8 cellular contexts compared by ENCODE assay signal in the genomic region with DNA sequence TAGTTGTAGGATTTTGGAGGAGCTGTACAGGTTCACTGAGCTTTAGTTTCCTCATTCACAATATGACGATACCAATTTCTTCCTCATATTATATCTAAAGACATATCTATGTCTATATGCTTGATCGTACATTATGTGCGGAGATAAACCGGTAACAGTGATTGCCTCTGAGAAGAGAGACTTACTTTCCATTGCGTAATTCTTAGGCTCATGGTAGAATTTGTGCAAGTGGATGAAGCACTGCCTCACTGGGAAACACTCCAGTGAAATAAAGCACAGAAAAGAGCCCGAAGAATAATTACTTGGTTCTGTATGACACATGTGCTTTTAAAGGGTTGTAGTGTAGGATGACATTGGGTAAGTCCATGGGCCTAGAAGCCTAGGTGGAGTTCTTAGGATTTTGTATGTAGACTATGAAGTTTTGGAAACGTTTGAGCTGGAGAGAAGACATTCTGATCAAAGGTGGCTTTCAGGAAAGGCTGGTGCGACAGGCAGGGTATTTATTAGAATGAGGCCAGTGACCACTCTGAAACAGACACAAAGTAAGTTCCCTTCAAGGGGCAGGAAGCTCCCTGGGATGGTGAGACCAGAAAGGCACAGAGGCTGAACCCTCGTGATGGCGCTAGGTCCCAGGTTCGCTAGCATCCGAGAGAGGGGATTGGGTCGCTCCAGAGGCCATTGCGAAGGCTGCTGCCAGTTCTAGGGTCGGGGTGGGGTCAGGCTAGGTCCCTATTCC. TPM values are rescaled to one million over a fixed set of nuclear protein-coding genes. Genes with fewer than 3 reads are reported as not detected.
DNase-seq lines count a peak whose midpoint lies in the region; ATAC-seq, FAIRE-seq and TF ChIP-seq lines count a peak whose summit lies in the region.

No MANE protein-coding gene starts in this region.

- CTCF ChIA-PET in BJ (lab: Yijun Ruan, JAX), result interaction anchor here (1.0 to 1.8 kb wide), 3 partner anchors 10 to 236 kb away, joined by 3 to 6 read pairs (median 4); no protein-coding TSS in a partner anchor

- peak overlapping the region; percentile 98 for H3K4me3 Mint-ChIP-seq in activated naive CD8-positive, alpha-beta T cell
- H3K4me3 Mint-ChIP-seq in stimulated activated memory B cell treated with anti-CD40 and anti-IgM and Interleukin-4, amounts not matched to agents 10 μg/mL and 1 μg/mL and 100 μg/mL, for 72 hours, result peak overlapping the region; percentile 87

- H3K4me3 ChIP-seq in BJ (ENCODE audit: low read depth, low read length) (peak overlapping the region; percentile 85), iPS-18c (ENCODE audit: insufficient read depth, low read depth, low read length) (peak overlapping the region; percentile 46; the same call in 1 of the 2 replicates)

- peak; percentile 3; the same call in 1 of the 2 replicates for TF ChIP-seq CTCF in BJ (IDR thresholded peaks at IDR 0.05; ENCODE audit: insufficient read depth, low read depth, low read length)
- TF ChIP-seq CTCF in D721Med (IDR thresholded peaks at IDR 0.05; ENCODE audit: insufficient read depth, missing control alignments), result no peak

- H3K9me3 Mint-ChIP-seq in activated naive CD8-positive, alpha-beta T cell (ENCODE audit: low read depth), result no peaks in the 10 kb centered on the region
- no peaks in the 10 kb centered on the region for H3K9me3 Mint-ChIP-seq in stimulated activated memory B cell treated with anti-CD40 and anti-IgM and Interleukin-4, amounts not matched to agents 10 μg/mL and 1 μg/mL and 100 μg/mL, for 72 hours

- no peaks in the 10 kb centered on the region for H3K27me3 Mint-ChIP-seq in activated naive CD8-positive, alpha-beta T cell
- no peaks in the 10 kb centered on the region for H3K27me3 Mint-ChIP-seq in stimulated activated memory B cell treated with anti-CD40 and anti-IgM and Interleukin-4, amounts not matched to agents 10 μg/mL and 1 μg/mL and 100 μg/mL, for 72 hours

- no peaks in the 10 kb centered on the region for H3K9me3 ChIP-seq in iPS-18c (ENCODE audit: control insufficient read depth, insufficient read depth, low read length)

- peak overlapping the region; percentile 94 for H3K27ac Mint-ChIP-seq in activated naive CD8-positive, alpha-beta T cell
- peak overlapping the region; percentile 92 for H3K27ac Mint-ChIP-seq in stimulated activated memory B cell treated with anti-CD40 and anti-IgM and Interleukin-4, amounts not matched to agents 10 μg/mL and 1 μg/mL and 100 μg/mL, for 72 hours

- peak; percentile 33 for ATAC-seq in HG03196 (IDR thresholded peaks at IDR 0.05; ENCODE audit: unreplicated experiment)
- peak; percentile 69 for ATAC-seq in stimulated activated memory B cell treated with anti-CD40 and anti-IgM and Interleukin-4, amounts not matched to agents 10 μg/mL and 1 μg/mL and 100 μg/mL, for 72 hours

- POLR2A ChIA-PET in BJ (lab: Charles Lee), result interaction anchor here (0.6 kb wide), 1 partner anchor 37 kb away, joined by 11 read pairs; no protein-coding TSS in a partner anchor

- no peak for FAIRE-seq in D721Med (lab: Jason Lieb, UNC)

- DNase-seq in BJ (ENCODE audit: low read depth) (no peak), GM19240 (ENCODE audit: insufficient read length, low spot score) (peak; percentile 4), medulla oblongata (ENCODE audit: extremely low spot score) (no peak), D721Med (ENCODE audit: insufficient read length, low spot score) (no peak)

- peaks cover 29% of the 10 kb centered on the region for H3K4me1 Mint-ChIP-seq in activated naive CD8-positive, alpha-beta T cell (ENCODE audit: low read depth)
- H3K4me1 Mint-ChIP-seq in stimulated activated memory B cell treated with anti-CD40 and anti-IgM and Interleukin-4, amounts not matched to agents 10 μg/mL and 1 μg/mL and 100 μg/mL, for 72 hours, result peaks cover 14% of the 10 kb centered on the region

- no peaks in the 10 kb centered on the region for H3K27me3 ChIP-seq in BJ (ENCODE audit: control insufficient read depth, insufficient read depth, low read length)

- H3K36me3 ChIP-seq in BJ (ENCODE audit: control insufficient read depth, insufficient read depth, low read length), result no peaks in the 10 kb centered on the region

- H3K36me3 Mint-ChIP-seq in activated naive CD8-positive, alpha-beta T cell, result no peaks in the 10 kb centered on the region
- H3K36me3 Mint-ChIP-seq in stimulated activated memory B cell treated with anti-CD40 and anti-IgM and Interleukin-4, amounts not matched to agents 10 μg/mL and 1 μg/mL and 100 μg/mL, for 72 hours, result no peaks in the 10 kb centered on the region

RNA-seq across cellular contexts. Expression of a gene that starts 0.6 kb away (rescaled TPM):
- 11.3 and 30.7 TPM in 2 replicates for polyA plus RNA-seq in BJ (2011; rRNA removed)
- polyA minus RNA-seq in BJ (2011; rRNA and poly(A)+ RNA removed), result 4.1 and 4.3 TPM in 2 replicates

RNA-seq across cellular contexts. Expression of a gene that starts 48.7 kb away (rescaled TPM):
- 0.26 and 0.29 TPM in 2 replicates for polyA plus RNA-seq in BJ (2011; rRNA removed)
- 0.09 TPM in 1 of 2 replicates, not detected in the other for polyA minus RNA-seq in BJ (2011; rRNA and poly(A)+ RNA removed)
